In genomic region chr7:100102950-100103840, GRCh38 we compare ENCODE assay signal across 1 cellular context.
TF ChIP-seq lines count a peak whose summit lies in the region.

No MANE protein-coding gene starts in this region.

TF ChIP-seq in H1, 55 proteins besides CTCF, POLR2A, EP300 and RAD21:
- TF ChIP-seq BACH1 (IDR thresholded peaks at IDR 0.05; ENCODE audit: low read length): no peak
- TF ChIP-seq SIX5 (IDR thresholded peaks at IDR 0.05; ENCODE audit: low read depth, low read length): no peak
- no peak for TF ChIP-seq POLR2AphosphoS5 (IDR thresholded peaks at IDR 0.05; ENCODE audit: low read depth, low read length)
- TF ChIP-seq JUN (IDR thresholded peaks at IDR 0.05; ENCODE audit: low read depth, low read length): no peak
- no peak for TF ChIP-seq SRF (IDR thresholded peaks at IDR 0.05; ENCODE audit: low read depth, low read length)
- TF ChIP-seq EGR1 (IDR thresholded peaks at IDR 0.05; ENCODE audit: borderline replicate concordance, low read depth, low read length): no peak
